ENCODE assay signal across 7 cellular contexts in the genomic region with DNA sequence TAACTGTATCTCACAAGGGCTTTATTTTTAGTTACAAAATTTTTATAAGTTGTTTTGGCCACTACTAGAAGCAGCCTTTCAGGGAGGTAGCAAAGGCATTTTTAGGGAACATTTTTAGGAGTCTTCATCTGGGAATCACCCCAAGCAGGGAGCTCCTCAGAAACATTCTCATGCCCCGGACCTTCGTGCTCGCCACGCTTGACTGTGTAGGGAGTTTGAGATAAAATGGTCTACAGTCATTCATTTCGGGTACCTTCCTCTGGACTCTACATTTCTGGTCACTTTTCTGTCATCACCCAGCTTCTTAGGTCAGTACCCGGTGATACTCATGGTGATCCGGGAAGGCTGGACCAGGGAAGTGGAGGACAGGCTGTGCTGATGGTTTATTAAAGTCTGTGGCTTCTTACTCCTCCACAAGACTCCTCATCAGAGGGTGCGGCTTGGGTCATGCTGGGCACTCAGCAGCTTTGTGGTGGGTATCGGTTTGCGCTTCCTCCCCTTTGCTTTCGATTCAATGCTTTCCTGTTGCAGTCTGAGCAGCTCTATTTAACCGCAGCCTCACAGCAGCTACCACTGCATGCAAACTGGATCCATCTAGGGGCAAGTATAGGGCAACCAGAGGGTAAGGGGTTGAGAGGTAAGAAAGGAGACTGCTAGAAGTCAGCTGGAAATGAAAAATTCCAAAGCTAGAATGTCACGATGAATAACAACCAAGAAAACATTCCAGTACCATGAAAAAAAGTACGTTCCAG. TPM values are rescaled to one million over a fixed set of nuclear protein-coding genes. Genes with fewer than 3 reads are reported as not detected.
DNase-seq lines count a peak whose midpoint lies in the region; ATAC-seq lines count a peak whose summit lies in the region.
"Not testable (repeated sequence)": the region's sequence is repeated elsewhere in the genome, so short reads cannot be mapped to it uniquely, and the experiment has no call there.

No MANE protein-coding gene starts in this region.

- peak; percentile 99 for ATAC-seq in GM18870 (IDR thresholded peaks at IDR 0.05; ENCODE audit: unreplicated experiment)
- peak; percentile 99 for ATAC-seq in HG02840 (IDR thresholded peaks at IDR 0.05; ENCODE audit: low FRiP score, unreplicated experiment)
- peak; percentile 93 for ATAC-seq in activated naive CD8-positive, alpha-beta T cell treated with anti-CD3 and anti-CD28 coated beads, Interleukin-2, amount 10 ng/mL, durations not matched to agents 7 days and 5 days (ENCODE audit: low read depth)

- peak overlapping the region; percentile 88 for H3K27ac Mint-ChIP-seq in activated naive CD8-positive, alpha-beta T cell treated with anti-CD3 and anti-CD28 coated beads, Interleukin-2, amount 10 ng/mL, durations not matched to agents 7 days and 5 days

- H3K36me3 Mint-ChIP-seq in activated naive CD8-positive, alpha-beta T cell treated with anti-CD3 and anti-CD28 coated beads, Interleukin-2, amount 10 ng/mL, durations not matched to agents 7 days and 5 days = not testable (repeated sequence)

- peak overlapping the region; percentile 66 for H3K4me3 Mint-ChIP-seq in activated naive CD8-positive, alpha-beta T cell treated with anti-CD3 and anti-CD28 coated beads, Interleukin-2, amount 10 ng/mL, durations not matched to agents 7 days and 5 days

- POLR2A ChIA-PET in activated naive CD8-positive, alpha-beta T cell treated with anti-CD3 and anti-CD28 coated beads, Interleukin-2, amount 10 ng/mL, durations not matched to agents 7 days and 5 days (lab: Charles Lee) = not testable (repeated sequence)

- not testable (repeated sequence) for H3K9me3 Mint-ChIP-seq in activated naive CD8-positive, alpha-beta T cell treated with anti-CD3 and anti-CD28 coated beads, Interleukin-2, amount 10 ng/mL, durations not matched to agents 7 days and 5 days

- H3K27me3 Mint-ChIP-seq in activated naive CD8-positive, alpha-beta T cell treated with anti-CD3 and anti-CD28 coated beads, Interleukin-2, amount 10 ng/mL, durations not matched to agents 7 days and 5 days = not testable (repeated sequence)

- peaks cover 15% of the 10 kb centered on the region for H3K4me1 Mint-ChIP-seq in activated naive CD8-positive, alpha-beta T cell treated with anti-CD3 and anti-CD28 coated beads, Interleukin-2, amount 10 ng/mL, durations not matched to agents 7 days and 5 days

- peak; percentile 86 for DNase-seq in M059J (ENCODE audit: low read depth)
- peak; percentile 16 for DNase-seq in activated CD4-positive, CD25-positive, alpha-beta regulatory T cell treated with anti-CD3 and anti-CD28 coated beads, Interleukin-2, amount 50 U/mL, for 16 hours (ENCODE audit: low read depth, low spot score)
- peak; percentile 67 for DNase-seq in activated naive CD8-positive, alpha-beta T cell treated with anti-CD3 and anti-CD28 coated beads, Interleukin-2, amount 10 ng/mL, durations not matched to agents 7 days and 5 days
- peak; percentile 2 for DNase-seq in hepatic stellate cell (ENCODE audit: low spot score)
- peak; percentile 44 to 47 for DNase-seq in stimulated activated CD4-positive, alpha-beta T cell treated with anti-CD3 and anti-CD28 coated beads, Interleukin-15, amount 100 ng/mL, for 48 hours (ENCODE audit: low read depth in 2 of 2)

RNA-seq across cellular contexts. Expression of a gene that starts 33.6 kb away (rescaled TPM):
- total RNA-seq in M059J (2014; rRNA removed; shearing (Covaris generic)) = 53.3 and 67.0 TPM in 2 replicates
- 10 to 100 TPM; 29.4 to 32.0 TPM for total RNA-seq in activated naive CD8-positive, alpha-beta T cell treated with anti-CD3 and anti-CD28 coated beads, Interleukin-2, amount 10 ng/mL, durations not matched to agents 7 days and 5 days

Comparison
In these comparisons a context has a peak if more than half of its experiments do, and no peak if none do; other contexts are left out.
1. Peak in every context shown above with its lines: DNase-seq and ATAC-seq.
2. DNase-seq: peak in every context shown above with its lines; median percentile 86 in M059J; 67 in activated naive CD8-positive, alpha-beta T cell treated with anti-CD3 and anti-CD28 coated beads, Interleukin-2, amount 10 ng/mL, durations not matched to agents 7 days and 5 days; 46 in stimulated activated CD4-positive, alpha-beta T cell treated with anti-CD3 and anti-CD28 coated beads, Interleukin-15, amount 100 ng/mL, for 48 hours; 16 in activated CD4-positive, CD25-positive, alpha-beta regulatory T cell treated with anti-CD3 and anti-CD28 coated beads, Interleukin-2, amount 50 U/mL, for 16 hours; 2 in hepatic stellate cell.